8 cellular contexts compared by ENCODE assay signal in the genomic region with DNA sequence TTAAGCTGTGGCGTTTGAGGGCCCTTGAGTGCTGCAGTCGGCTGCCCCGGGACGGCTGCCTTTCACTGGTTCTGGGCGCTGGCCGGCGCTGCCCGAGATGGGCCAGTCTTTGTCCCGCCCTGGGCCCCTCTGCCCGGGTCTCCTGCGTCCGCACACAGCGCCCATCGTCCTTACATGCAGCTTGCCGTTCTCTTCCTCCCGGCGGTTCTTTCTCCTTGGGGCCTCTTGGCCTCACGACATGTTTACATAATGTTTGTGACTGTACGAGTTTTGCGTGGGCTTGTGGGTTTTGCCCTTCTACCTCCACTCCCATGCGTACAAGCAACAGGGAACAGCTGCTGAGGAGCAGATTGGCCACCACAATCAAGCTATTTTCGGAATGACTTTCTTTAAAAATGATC. TPM values are rescaled to one million over a fixed set of nuclear protein-coding genes. Genes with fewer than 3 reads are reported as not detected.
A peak's percentile ranks its signal among the peaks of the same experiment; 100 is the strongest.
DNase-seq lines count a peak whose midpoint lies in the region; ATAC-seq and TF ChIP-seq lines count a peak whose summit lies in the region.

No MANE protein-coding gene starts in this region.

- TF ChIP-seq CTCF in ovary (IDR thresholded peaks at IDR 0.05), result peak in 1 of 3 donors; percentile 1

- H3K4me1 ChIP-seq in ovary (ENCODE audit: insufficient read depth), result no peaks in the 10 kb centered on the region

- H3K36me3 Mint-ChIP-seq in activated naive CD4-positive, alpha-beta T cell treated with anti-CD3 and anti-CD28 coated beads, Interleukin-2, amount 50 U/mL, for 24 hours, result no peaks in the 10 kb centered on the region

- H3K27me3 Mint-ChIP-seq in activated naive CD4-positive, alpha-beta T cell treated with anti-CD3 and anti-CD28 coated beads, Interleukin-2, amount 50 U/mL, for 24 hours, result peaks cover 7% of the 10 kb centered on the region

- TF ChIP-seq POLR2A in ovary (IDR thresholded peaks at IDR 0.05), result no peak

- no peak for TF ChIP-seq EP300 in ovary (IDR thresholded peaks at IDR 0.05)

- H3K9me3 Mint-ChIP-seq in activated naive CD4-positive, alpha-beta T cell treated with anti-CD3 and anti-CD28 coated beads, Interleukin-2, amount 50 U/mL, for 24 hours, result no peaks in the 10 kb centered on the region

- H3K9me3 ChIP-seq in ovary, result no peaks in the 10 kb centered on the region

- peak; percentile 35 for DNase-seq in A172 (ENCODE audit: low spot score)
- peak; percentile 72 for DNase-seq in NCI-H82 (lab: John Stamatoyannopoulos, UW)
- DNase-seq in Right ventricle myocardium superior, result peak; percentile 72
- peak in 4 of 5 donors; percentile 45 to 72 (median 58) for DNase-seq in ovary
- no peak for DNase-seq in mesenteric fat pad (ENCODE audit: low spot score)

- H3K4me3 Mint-ChIP-seq in activated naive CD4-positive, alpha-beta T cell treated with anti-CD3 and anti-CD28 coated beads, Interleukin-2, amount 50 U/mL, for 24 hours, result peak overlapping the region; percentile 95

- peaks cover 30% of the 10 kb centered on the region for H3K4me1 Mint-ChIP-seq in activated naive CD4-positive, alpha-beta T cell treated with anti-CD3 and anti-CD28 coated beads, Interleukin-2, amount 50 U/mL, for 24 hours

- H3K27ac Mint-ChIP-seq in activated naive CD4-positive, alpha-beta T cell treated with anti-CD3 and anti-CD28 coated beads, Interleukin-2, amount 50 U/mL, for 24 hours, result peak overlapping the region; percentile 93

- intact Hi-C loops in Right ventricle myocardium superior (cut with DNase I) (loop anchor here (5.0 kb wide), 1 partner anchor 205 kb away; no protein-coding TSS in a partner anchor), ovary (cut with DNase I) (loop anchor here in 1 of 4 donors (2.0 to 10.0 kb wide), 2 partner anchors 32 to 138 kb away; a partner anchor contains a TSS)

- 0 to 1% (median 0%) methylated on average over 16 to 22 of the region's 22 CpGs for WGBS in ovary, 3 donors

- H3K27ac ChIP-seq in ovary, result peak overlapping the region; percentile 89 to 93

- no peaks in the 10 kb centered on the region for H3K27me3 ChIP-seq in ovary

- ATAC-seq in GM18498 (IDR thresholded peaks at IDR 0.05; ENCODE audit: unreplicated experiment) (peak; percentile 21), HG02852 (IDR thresholded peaks at IDR 0.05; ENCODE audit: unreplicated experiment) (peak; percentile 40), Right ventricle myocardium superior (ENCODE audit: poor library complexity) (peak; percentile 75)

- no peaks in the 10 kb centered on the region for H3K36me3 ChIP-seq in ovary

- H3K4me3 ChIP-seq in ovary, result peak overlapping the region; percentile 78

RNA-seq across cellular contexts. Expression of a gene that starts 0.6 kb away (rescaled TPM):
- 207 and 347 TPM in 2 replicates for total RNA-seq in A172 (2014; rRNA removed; shearing (Covaris generic))
- 61.2 TPM for total RNA-seq in Right ventricle myocardium superior
- 10 to 100 TPM; 48.6 to 99.3 (median 77.8) TPM for total RNA-seq in ovary
- 10 to 100 TPM; 14.9 to 44.2 TPM for polyA plus RNA-seq in ovary
- 107 TPM for total RNA-seq in mesenteric fat pad

Comparison
In these comparisons a context has a peak if more than half of its experiments do, and no peak if none do; other contexts are left out.
1. ATAC-seq: peak in every context shown above with its lines; median percentile 75 in Right ventricle myocardium superior; 40 in HG02852; 21 in GM18498.